6 cellular contexts compared by ENCODE assay signal in the genomic region with DNA sequence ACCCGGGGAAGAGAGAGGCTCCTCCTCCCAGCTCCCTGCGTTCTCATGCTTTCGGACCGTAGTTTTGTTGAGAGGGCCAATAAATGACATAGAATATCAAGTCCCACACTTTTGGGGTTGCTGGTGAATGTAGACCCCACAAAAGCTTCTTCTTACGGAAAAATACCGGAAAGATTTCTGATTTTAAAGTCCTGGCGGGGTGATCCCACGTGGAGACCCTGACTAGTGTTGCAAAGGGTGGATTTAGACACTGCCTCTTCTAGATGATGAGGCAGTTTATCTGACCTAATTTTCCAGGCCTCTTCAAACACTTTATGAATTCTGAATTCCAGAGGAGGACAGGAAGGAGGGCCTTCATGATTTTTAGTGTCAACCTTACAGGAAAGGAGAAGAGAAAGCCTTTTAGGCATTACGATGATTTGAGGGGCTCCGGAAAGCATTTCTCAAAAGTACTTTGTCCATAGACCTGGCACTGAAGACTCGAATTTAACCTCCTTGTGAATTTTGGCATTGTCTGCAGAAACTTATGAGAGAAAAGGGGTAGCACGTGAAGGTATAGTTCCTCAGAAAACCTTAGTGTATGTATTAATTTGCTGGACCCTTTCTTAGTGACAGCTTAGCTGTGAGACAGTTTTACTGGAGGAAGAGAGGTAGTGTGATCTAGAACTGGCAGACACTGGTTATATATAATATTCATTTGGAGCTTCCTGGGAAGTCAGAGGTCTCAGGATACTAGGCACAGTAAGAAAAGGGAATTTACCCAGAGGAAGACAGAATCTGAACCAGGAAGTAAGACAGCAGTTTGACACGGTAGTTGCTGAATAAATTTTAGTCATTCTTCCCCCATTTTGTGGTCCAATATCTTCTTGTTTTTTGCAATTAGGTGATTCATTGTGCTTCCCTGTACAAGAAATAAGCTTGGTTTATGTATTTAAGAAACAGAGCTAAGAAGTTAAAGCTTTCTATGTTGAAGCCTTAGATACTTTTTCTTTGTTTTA.
A peak's percentile ranks its signal among the peaks of the same experiment; 100 is the strongest.
DNase-seq lines count a peak whose midpoint lies in the region; ATAC-seq and TF ChIP-seq lines count a peak whose summit lies in the region.

No MANE protein-coding gene starts in this region.

- DNase-seq in GM10248 (ENCODE audit: extremely low spot score) (peak; percentile 58), adipocyte (ENCODE audit: low read depth) (peak; percentile 48), SHP77 (lab: John Stamatoyannopoulos, UW) (no peak)

- H3K9ac ChIP-seq in adipocyte (ENCODE audit: low read length) (peak overlapping the region; percentile 91), mucosa of rectum (ENCODE audit: low read depth in 1 of 2, low read length in 2 of 2) (peak overlapping the region; percentile 82 to 89)

- ATAC-seq in HG03196 (IDR thresholded peaks at IDR 0.05; ENCODE audit: unreplicated experiment) (peak; percentile 40), GM18520 (IDR thresholded peaks at IDR 0.05; ENCODE audit: unreplicated experiment) (no peak)

- H3K4me1 ChIP-seq in adipocyte (ENCODE audit: control insufficient read depth, insufficient read depth, low read length) = peaks cover 28% of the 10 kb centered on the region
- peaks cover 17 to 25% of the 10 kb centered on the region in 2 donors for H3K4me1 ChIP-seq in mucosa of rectum (ENCODE audit: control insufficient read depth in 2 of 2, insufficient read depth in 2 of 2, low read length in 2 of 2)

- TF ChIP-seq CTCF in GM10248 (IDR thresholded peaks at IDR 0.05; ENCODE audit: control extremely low read depth, extremely low read depth, low read depth, missing control alignments) = no peak

- H3K27me3 ChIP-seq in adipocyte (replicated peaks; ENCODE audit: control insufficient read depth, insufficient read depth, low read length) (no peaks in the 10 kb centered on the region), mucosa of rectum (ENCODE audit: control insufficient read depth in 2 of 2, insufficient read depth in 2 of 2, low read length in 2 of 2) (no peaks in the 10 kb centered on the region)

- POLR2A ChIA-PET in GM10248 (lab: Yijun Ruan, JAX) = interaction anchor here (2.4 kb wide), 1 partner anchor 9 kb away, joined by 13 read pairs; no protein-coding TSS in a partner anchor

- no peaks in the 10 kb centered on the region for H3K9me3 ChIP-seq in adipocyte (ENCODE audit: control insufficient read depth, low read length)
- no peaks in the 10 kb centered on the region for H3K9me3 ChIP-seq in mucosa of rectum (ENCODE audit: control insufficient read depth in 2 of 2, low read length in 2 of 2)

- H3K36me3 ChIP-seq in adipocyte (ENCODE audit: control insufficient read depth, insufficient read depth, low read length, severe bottlenecking) = peaks cover 31% of the 10 kb centered on the region
- H3K36me3 ChIP-seq in mucosa of rectum (ENCODE audit: control insufficient read depth in 2 of 2, insufficient read depth in 2 of 2, low read length in 2 of 2) = peaks cover 9 to 15% of the 10 kb centered on the region in 2 donors

- CTCF ChIA-PET in GM10248 (lab: Yijun Ruan, JAX) = interaction anchor here (0.9 to 3.9 kb wide), 7 partner anchors 8 to 49 kb away, joined by 3 to 23 read pairs (median 5); partner anchors contain the start of genes TAF13 and WDR47

- peak overlapping the region; percentile 91 for H3K4me3 ChIP-seq in adipocyte (ENCODE audit: low read length)
- H3K4me3 ChIP-seq in mucosa of rectum (ENCODE audit: low read length in 2 of 2) = peak overlapping the region; percentile 79 to 80

- H3K27ac ChIP-seq in mucosa of rectum (ENCODE audit: low read depth in 2 of 2, low read length in 2 of 2) = peak overlapping the region; percentile 96 to 97

Comparison
In these comparisons a context has a peak if more than half of its experiments do, and no peak if none do; other contexts are left out.
1. DNase-seq: peak in GM10248 (single experiment) and adipocyte (single experiment); none in SHP77 (0 of 2).